In genomic region chr5:88667187-88668141, GRCh38 we compare ENCODE assay signal across 8 cellular contexts.
DNase-seq lines count a peak whose midpoint lies in the region; TF ChIP-seq lines count a peak whose summit lies in the region.

No MANE protein-coding gene starts in this region.

- DNase-seq in SHP77 (lab: John Stamatoyannopoulos, UW): peak; percentile 23 to 27
- no peak for DNase-seq in SHP77 treated with DMSO at 0.1 percent for 48 hours (lab: John Stamatoyannopoulos, UW)
- peak; percentile 12 for DNase-seq in NCI-H1417 treated with DMSO at 0.1 percent for 48 hours (lab: John Stamatoyannopoulos, UW)
- no peak for DNase-seq in coronary artery (ENCODE audit: low spot score)
- DNase-seq in NCI-H82 treated with DMSO at 0.1 percent for 48 hours (lab: John Stamatoyannopoulos, UW; ENCODE audit: unreplicated experiment): no peak
- no peak for DNase-seq in kidney tubule cell (ENCODE audit: low spot score)

- H3K36me3 ChIP-seq in HEK293 (ENCODE audit: control insufficient read depth in 2 of 2, insufficient read depth in 1 of 2, low read length in 2 of 2) (no peaks in the 10 kb centered on the region), rectal smooth muscle tissue (ENCODE audit: control insufficient read depth, insufficient read depth, low read length) (no peaks in the 10 kb centered on the region)

- CTCF ChIA-PET in HEK293 (lab: Yijun Ruan, JAX): interaction anchor here (0.6 kb wide), 1 partner anchor 432 kb away, joined by 3 read pairs; no protein-coding TSS in a partner anchor

- H3K4me3 ChIP-seq in HEK293 (ENCODE audit: low read depth, low read length) (peak overlapping the region; percentile 54), coronary artery (peak overlapping the region; percentile 47), rectal smooth muscle tissue (ENCODE audit: low read length) (peak overlapping the region; percentile 60)

- H3K4me1 ChIP-seq in HEK293 (ENCODE audit: control insufficient read depth, insufficient read depth, low read length) (peaks cover 25% of the 10 kb centered on the region), rectal smooth muscle tissue (ENCODE audit: control insufficient read depth, insufficient read depth, low read length) (peaks cover 2% of the 10 kb centered on the region)

- TF ChIP-seq CTCF in HEK293 (tag by site-specific recombination; IDR thresholded peaks at IDR 0.05) (peak; percentile 23; the same call in 1 of the 2 replicates), coronary artery (IDR thresholded peaks at IDR 0.05) (no peak)

- no peaks in the 10 kb centered on the region for H3K9me3 ChIP-seq in HEK293 (ENCODE audit: control insufficient read depth, insufficient read depth, low read depth, low read length)

- POLR2A ChIA-PET in HEK293 (lab: Yijun Ruan, JAX): interaction anchor here (0.6 to 2.0 kb wide), 3 partner anchors 9 to 251 kb away, joined by 3 to 9 read pairs (median 7); no protein-coding TSS in a partner anchor

- H3K27me3 ChIP-seq in rectal smooth muscle tissue (ENCODE audit: control insufficient read depth, insufficient read depth, low read length): peaks cover 36% of the 10 kb centered on the region

- no peak overlapping the region for H3K9ac ChIP-seq in rectal smooth muscle tissue (ENCODE audit: low read length)

- H3K27ac ChIP-seq in HEK293 (ENCODE audit: extremely low read depth, low read depth, low read length) (peak overlapping the region; percentile 72), coronary artery (no peak overlapping the region), rectal smooth muscle tissue (ENCODE audit: low read depth, low read length) (no peak overlapping the region)

TF ChIP-seq in HEK293, 187 proteins besides CTCF, POLR2A, EP300 and RAD21:
- TF ChIP-seq BCL6B (tag by site-specific recombination; IDR thresholded peaks at IDR 0.05): no peak
- TF ChIP-seq ZNF394 (tag by site-specific recombination; IDR thresholded peaks at IDR 0.05; ENCODE audit: borderline replicate concordance): no peak
- TF ChIP-seq ZSCAN16 (tag by site-specific recombination; IDR thresholded peaks at IDR 0.05): no peak
- TF ChIP-seq ZNF10 (tag by site-specific recombination; IDR thresholded peaks at IDR 0.05): no peak
- TF ChIP-seq OVOL3 (tag by site-specific recombination; IDR thresholded peaks at IDR 0.05): no peak
- TF ChIP-seq PATZ1 (tag by site-specific recombination; IDR thresholded peaks at IDR 0.05): no peak
- 0 out of 2 replicates have a peak, but pooled peaks have one; percentile 13 for TF ChIP-seq ZNF629 (tag by site-specific recombination; IDR thresholded peaks at IDR 0.05)
- TF ChIP-seq ZNF155 (tag by site-specific recombination; IDR thresholded peaks at IDR 0.05): no peak
- peak; percentile 76 for TF ChIP-seq ZBTB17 (tag by site-specific recombination; IDR thresholded peaks at IDR 0.05)
- no peak for TF ChIP-seq SALL2 (tag by site-specific recombination; IDR thresholded peaks at IDR 0.05; ENCODE audit: borderline replicate concordance)
- no peak for TF ChIP-seq TCF7L2 (IDR thresholded peaks at IDR 0.05; ENCODE audit: borderline replicate concordance, low read depth, low read length)
- TF ChIP-seq ZNF580 (tag by site-specific recombination; IDR thresholded peaks at IDR 0.05): no peak
- no peak for TF ChIP-seq ZNF354C (tag by site-specific recombination; IDR thresholded peaks at IDR 0.05; ENCODE audit: borderline replicate concordance, low read depth)
- peak; percentile 73 for TF ChIP-seq IKZF3 (tag by site-specific recombination; IDR thresholded peaks at IDR 0.05)
- no peak for TF ChIP-seq ZFP37 (tag by site-specific recombination; IDR thresholded peaks at IDR 0.05)
- no peak for TF ChIP-seq ZNF37A (tag by site-specific recombination; IDR thresholded peaks at IDR 0.05)
- TF ChIP-seq ZNF214 (tag by site-specific recombination; IDR thresholded peaks at IDR 0.05; ENCODE audit: borderline replicate concordance): no peak
- TF ChIP-seq ZSCAN30 (tag by site-specific recombination; IDR thresholded peaks at IDR 0.05): 0 out of 2 replicates have a peak, but pooled peaks have one; percentile 11
- no peak for TF ChIP-seq ZNF48 (tag by site-specific recombination; IDR thresholded peaks at IDR 0.05)
- TF ChIP-seq ZNF335 (tag by site-specific recombination; conservative IDR thresholded peaks at IDR 0.05): peak; percentile 46
- TF ChIP-seq ZNF148 (tag by site-specific recombination; IDR thresholded peaks at IDR 0.05; ENCODE audit: borderline replicate concordance): no peak
- peak; percentile 82 for TF ChIP-seq ZBTB44 (tag by site-specific recombination; IDR thresholded peaks at IDR 0.05)
- peak; percentile 90 for TF ChIP-seq ATF2 (tag by site-specific recombination; IDR thresholded peaks at IDR 0.05; ENCODE audit: low read depth)
- peak; percentile 90 for TF ChIP-seq OSR2 (tag by site-specific recombination; IDR thresholded peaks at IDR 0.05)
TF ChIP-seq in HEK293: peak in this region for 8.

Comparison
In these comparisons a context has a peak if more than half of its experiments do, and no peak if none do; other contexts are left out.
1. DNase-seq: peak in SHP77 (2 of 2) and NCI-H1417 treated with DMSO at 0.1 percent for 48 hours (single experiment); none in SHP77 treated with DMSO at 0.1 percent for 48 hours (single experiment), coronary artery (single experiment), NCI-H82 treated with DMSO at 0.1 percent for 48 hours (single experiment) and kidney tubule cell (single experiment).
2. Peak in every context shown above with its lines, with median percentiles within 50 percentile points of each other: H3K4me3 ChIP-seq.